Comparison of ENCODE assay signal across 22 cellular contexts in the genomic region with DNA sequence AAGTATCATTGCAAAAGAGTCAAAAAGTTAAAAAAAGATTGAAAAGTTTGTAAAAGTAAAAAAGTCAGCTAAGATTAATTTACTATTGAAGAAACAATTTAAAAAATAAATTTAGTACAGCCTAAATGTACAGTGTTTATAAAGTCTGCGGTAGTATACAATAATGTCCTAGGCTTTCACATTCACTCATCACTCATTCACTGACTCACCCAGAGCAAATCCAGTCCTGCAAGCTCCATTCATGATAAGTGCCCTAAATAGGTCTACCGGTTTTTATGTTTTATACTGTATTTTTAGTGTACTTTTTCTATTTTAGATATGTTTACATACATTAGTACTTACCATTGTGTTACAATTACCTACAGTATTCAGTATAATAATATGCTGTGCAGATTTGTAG. TPM values are rescaled to one million over a fixed set of nuclear protein-coding genes. Genes with fewer than 3 reads are reported as not detected.
"Had no signal": no experiment of that assay in that cellular context is flagged by ENCODE, and none has a peak within 500 bp of the region (broad histone marks: within the 10 kb centered on the region; RNA-seq: fewer than 3 reads in every experiment).

No MANE protein-coding gene starts in this region.

- H3K27me3 Mint-ChIP-seq: progenitor cell of endocrine pancreas had no signal

- H3K9me3 Mint-ChIP-seq: natural killer cell treated with Interleukin-12 subunit alpha and Interleukin-12 subunit beta and Interleukin-15 and Interleukin-18, amount 100 ng/mL, for 72 hours; neural progenitor cell; type B pancreatic cell had no signal

- H3K9ac ChIP-seq: neural progenitor cell had no signal

- H3K36me3 ChIP-seq: neural progenitor cell, ovary had no signal

- ATAC-seq: esophagus mucosa; left colon; left ventricle myocardium superior; natural killer cell treated with Interleukin-12 subunit alpha and Interleukin-12 subunit beta and Interleukin-15 and Interleukin-18, amount 100 ng/mL, for 72 hours; right cardiac atrium had no signal

- H3K4me3 Mint-ChIP-seq: natural killer cell treated with Interleukin-12 subunit alpha and Interleukin-12 subunit beta and Interleukin-15 and Interleukin-18, amount 100 ng/mL, for 72 hours; neural progenitor cell; type B pancreatic cell had no signal

- H3K27me3 ChIP-seq: dorsolateral prefrontal cortex, hepatocyte, neural progenitor cell, ovary had no signal

- H2AFZ ChIP-seq: hepatocyte, neural progenitor cell had no signal

- H3K36me3 Mint-ChIP-seq: natural killer cell treated with Interleukin-12 subunit alpha and Interleukin-12 subunit beta and Interleukin-15 and Interleukin-18, amount 100 ng/mL, for 72 hours; neural progenitor cell; type B pancreatic cell had no signal

- DNase-seq: cortex of kidney; dorsolateral prefrontal cortex; effector CD8-positive, alpha-beta T cell; foreskin fibroblast; head of caudate nucleus; left colon; left ventricle myocardium superior; mesenchymal stem cell; midbrain; nucleus accumbens; ovary; right cardiac atrium; small intestine; stimulated activated CD4-positive, alpha-beta T cell treated with anti-CD3 and anti-CD28 coated beads, Interleukin-12 subunit alpha, Interleukin-12 subunit beta, amount 100 ng/mL, for 4 hours; stimulated activated naive CD4-positive, alpha-beta T cell treated with Interleukin-2 at 50 U/mL for 16 hours had no signal

- H3K27ac ChIP-seq: dorsolateral prefrontal cortex, hepatocyte, neural progenitor cell, ovary had no signal

- H3K9me3 ChIP-seq: ovary had no signal

- H3K79me2 ChIP-seq: hepatocyte had no signal

- H3K4me3 ChIP-seq: dorsolateral prefrontal cortex, hepatocyte, lung, neural progenitor cell, ovary had no signal

- H3K27ac Mint-ChIP-seq: natural killer cell treated with Interleukin-12 subunit alpha and Interleukin-12 subunit beta and Interleukin-15 and Interleukin-18, amount 100 ng/mL, for 72 hours; neural progenitor cell; progenitor cell of endocrine pancreas; type B pancreatic cell had no signal

- H3K4me2 ChIP-seq: hepatocyte, neural progenitor cell had no signal

RNA-seq across cellular contexts. Expression of gene ABCC9, which starts 43.9 kb away (rescaled TPM):
- total RNA-seq: natural killer cell treated with Interleukin-12 subunit alpha and Interleukin-12 subunit beta and Interleukin-15 and Interleukin-18, amount 100 ng/mL, for 72 hours had no signal
